1 cellular context compared by ENCODE assay signal in genomic region chr22:17085277-17086091, GRCh38.
TF ChIP-seq lines count a peak whose summit lies in the region.

No MANE protein-coding gene starts in this region.

TF ChIP-seq in GM12878, 131 proteins besides CTCF, POLR2A, EP300 and RAD21 (continued from another document):
- TF ChIP-seq CBX5 (IDR thresholded peaks at IDR 0.05; ENCODE audit: low read depth) (no peak), TCF3 (IDR thresholded peaks at IDR 0.05; ENCODE audit: borderline replicate concordance, insufficient read depth, low read depth, low read length) (no peak), EED (IDR thresholded peaks at IDR 0.05; ENCODE audit: low read depth) (no peak), CHD4 (IDR thresholded peaks at IDR 0.05) (no peak), LARP7 (IDR thresholded peaks at IDR 0.05) (peak; percentile 16; the same call in 1 of the 2 replicates), SMAD1 (IDR thresholded peaks at IDR 0.05; ENCODE audit: low read depth, partially characterized antibody) (no peak), BACH1 (IDR thresholded peaks at IDR 0.05; ENCODE audit: borderline replicate concordance) (0 out of 2 replicates have a peak, but pooled peaks have one; percentile 12), CREB1 (IDR thresholded peaks at IDR 0.05; ENCODE audit: low read depth) (no peak), SMARCA5 (IDR thresholded peaks at IDR 0.05) (0 out of 2 replicates have a peak, but pooled peaks have one; percentile 2), NFIC (IDR thresholded peaks at IDR 0.05; ENCODE audit: low read depth, low read length) (no peak), REST (IDR thresholded peaks at IDR 0.05; ENCODE audit: low read depth, low read length) (no peak), GATAD2B (conservative IDR thresholded peaks at IDR 0.05; ENCODE audit: low read depth) (peak; percentile 15; the same call in 1 of the 2 replicates), ZNF384 (IDR thresholded peaks at IDR 0.05; ENCODE audit: borderline replicate concordance, low read depth, low read length) (no peak)
